9 cellular contexts compared by ENCODE assay signal in the genomic region with DNA sequence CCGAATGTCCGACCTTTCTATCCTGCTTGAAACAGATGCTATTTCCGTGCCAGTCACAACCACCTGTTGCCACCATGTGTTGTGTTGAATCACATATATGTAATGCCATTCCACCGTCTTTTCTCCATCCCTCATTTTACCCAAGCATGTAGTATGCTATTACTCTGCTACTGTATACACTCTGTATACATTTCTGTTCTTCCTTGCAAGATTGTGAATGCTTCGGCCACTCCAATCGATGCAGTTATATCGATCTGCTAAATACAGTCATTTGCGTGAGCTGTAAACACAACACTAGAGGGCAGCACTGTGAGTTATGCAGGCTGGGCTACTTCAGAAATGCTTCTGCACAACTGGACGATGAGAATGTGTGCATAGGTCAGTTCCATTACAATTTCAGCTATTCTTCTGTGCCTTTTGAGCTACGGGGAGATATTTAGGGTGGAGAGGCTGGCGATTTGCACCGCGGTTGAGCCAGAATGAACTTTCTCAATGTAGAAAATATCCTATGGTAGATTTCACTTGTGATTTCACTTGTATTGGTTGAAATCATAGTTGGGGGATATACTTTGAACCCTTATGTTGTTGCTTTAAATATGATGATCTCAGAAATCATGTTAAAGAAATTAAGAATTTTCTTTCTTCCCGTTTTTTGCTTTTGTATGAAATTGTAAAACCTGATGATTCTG.
DNase-seq lines count a peak whose midpoint lies in the region; ATAC-seq and TF ChIP-seq lines count a peak whose summit lies in the region.
"Had no signal": no experiment of that assay in that cellular context is flagged by ENCODE, and none has a peak within 500 bp of the region (broad histone marks: within the 10 kb centered on the region; RNA-seq: fewer than 3 reads in every experiment).

No MANE protein-coding gene starts in this region.

- H3K79me2 ChIP-seq in mammary epithelial cell (ENCODE audit: insufficient read depth, low read length) = no peaks in the 10 kb centered on the region

- no peaks in the 10 kb centered on the region for H4K20me1 ChIP-seq in mammary epithelial cell (ENCODE audit: insufficient read depth, low read length)

- ATAC-seq in GM19025 (IDR thresholded peaks at IDR 0.05; ENCODE audit: low read depth, unreplicated experiment) (peak; percentile 89), HG03097 (IDR thresholded peaks at IDR 0.05; ENCODE audit: low FRiP score, unreplicated experiment) (peak; percentile 81), lower lobe of right lung (peak; percentile 59 to 65)
- ATAC-seq: CD8-positive, alpha-beta T cell had no signal

- H3K36me3 ChIP-seq in mammary epithelial cell (ENCODE audit: insufficient read depth, low read length) (no peaks in the 10 kb centered on the region), lower lobe of right lung (no peaks in the 10 kb centered on the region)

- H3K9me3 ChIP-seq in mammary epithelial cell (replicated peaks; ENCODE audit: insufficient read depth, low read length) = no peaks in the 10 kb centered on the region
- H3K9me3 ChIP-seq in lower lobe of right lung = no peaks in the 10 kb centered on the region

- H3K4me3 ChIP-seq in mammary epithelial cell (replicated peaks in 1 of 3; ENCODE audit: insufficient read depth in 1 of 3, low read depth in 2 of 3, low read length in 3 of 3) (no peak overlapping the region), lower lobe of right lung (no peak overlapping the region)

- H3K27ac ChIP-seq in mammary epithelial cell (ENCODE audit: insufficient read depth, low read depth, low read length) (no peak overlapping the region), lower lobe of right lung (no peak overlapping the region)

- 53% methylated on average over 10 of the region's 14 CpGs for WGBS in mammary epithelial cell (ENCODE audit: low coverage, missing lambda C conversion rate)

- no peaks in the 10 kb centered on the region for H3K27me3 ChIP-seq in mammary epithelial cell (ENCODE audit: insufficient read depth, low read length)
- no peaks in the 10 kb centered on the region for H3K27me3 ChIP-seq in lower lobe of right lung (ENCODE audit: low read depth)

- DNase-seq in NCI-H1694 (lab: John Stamatoyannopoulos, UW) (peak; percentile 21), NCI-H1694 treated with DMSO at 0.1 percent for 48 hours (lab: John Stamatoyannopoulos, UW) (no peak), NOMO-1 treated with DMSO at 0.1 percent for 48 hours (lab: John Stamatoyannopoulos, UW; ENCODE audit: unreplicated experiment) (peak; percentile 42), mammary epithelial cell (peak; percentile 24), lower lobe of right lung (no peak)
- DNase-seq in effector CD8-positive, alpha-beta T cell (lab: John Stamatoyannopoulos, UW) = no peak

- dilution Hi-C loops in mammary epithelial cell (cut with HindIII; ENCODE audit: low sequenced_read_pairs) = no loop called here

- no peak overlapping the region for H3K4me2 ChIP-seq in mammary epithelial cell (ENCODE audit: insufficient read depth, low read depth, low read length)

- H2AFZ ChIP-seq in mammary epithelial cell (ENCODE audit: low read depth, low read length) = no peak overlapping the region

- in situ Hi-C loops in mammary epithelial cell (cut with MboI; ENCODE audit: low sequenced_read_pairs in 2 of 2) = loop anchor here in 1 of 2 donors (25.0 kb wide), 1 partner anchor 307 kb away; no protein-coding TSS in a partner anchor

- H3K9ac ChIP-seq in mammary epithelial cell (ENCODE audit: insufficient read depth, low read length) = no peak overlapping the region

- intact Hi-C loops in mammary epithelial cell (cut with micrococcal nuclease) (loop anchor here (1.0 to 2.0 kb wide), 3 partner anchors 99 to 320 kb away; no protein-coding TSS in a partner anchor), lower lobe of right lung (cut with DNase I) (no loop called here)

- H3K4me1 ChIP-seq in mammary epithelial cell (ENCODE audit: insufficient read depth, low read length) (no peaks in the 10 kb centered on the region), lower lobe of right lung (no peaks in the 10 kb centered on the region)

- TF ChIP-seq CTCF in mammary epithelial cell (conservative IDR thresholded peaks at IDR 0.05 in 1 of 2, IDR thresholded peaks at IDR 0.05 in 1 of 2; ENCODE audit: extremely low read depth in 1 of 2, insufficient read depth in 1 of 2, low read depth in 1 of 2, low read length in 2 of 2) (peak; percentile 84), lower lobe of right lung (IDR thresholded peaks at IDR 0.05) (peak; percentile 55)

- CTCF ChIA-PET in mammary epithelial cell (lab: Charles Lee; ENCODE audit: low non-redundant PET) = interaction anchor here (0.6 to 1.0 kb wide), 3 partner anchors 98 to 318 kb away, joined by 3 to 6 read pairs (median 3); no protein-coding TSS in a partner anchor

- BruUV-seq in mammary epithelial cell (replicated peaks; lab: Mats Ljungman, UMichigan) = no TSS peak

Comparison
In these comparisons a context has a peak if more than half of its experiments do, and no peak if none do; other contexts are left out.
1. DNase-seq: peak in NCI-H1694 (single experiment), NOMO-1 treated with DMSO at 0.1 percent for 48 hours (single experiment) and mammary epithelial cell (single experiment); none in NCI-H1694 treated with DMSO at 0.1 percent for 48 hours (single experiment), lower lobe of right lung (single experiment) and effector CD8-positive, alpha-beta T cell (single experiment).
2. Peak in every context shown above with its lines, with median percentiles within 50 percentile points of each other: ATAC-seq.